In genomic region chr9:135249191-135249590, GRCh38 we compare ENCODE assay signal across 16 cellular contexts.
A peak's percentile ranks its signal among the peaks of the same experiment; 100 is the strongest.
DNase-seq lines count a peak whose midpoint lies in the region; ATAC-seq and TF ChIP-seq lines count a peak whose summit lies in the region.
"Had no signal": no experiment of that assay in that cellular context is flagged by ENCODE, and none has a peak within 500 bp of the region (broad histone marks: within the 10 kb centered on the region; RNA-seq: fewer than 3 reads in every experiment).

No MANE protein-coding gene starts in this region.

- peaks cover 0 to 88% (median 60%) of the 10 kb centered on the region in 7 donors for H3K27me3 ChIP-seq in heart right ventricle
- H3K27me3 ChIP-seq in neuronal stem cell (ENCODE audit: control insufficient read depth in 3 of 3, insufficient read depth in 3 of 3, low read depth in 1 of 3, low read length in 3 of 3), result peaks cover 0 to 22% (median 3%) of the 10 kb centered on the region in 3 experiments
- peaks cover 0 to 84% (median 5%) of the 10 kb centered on the region in 7 donors for H3K27me3 ChIP-seq in spleen (replicated peaks in 1 of 7)
- H3K27me3 ChIP-seq: BLaER1 had no signal

- H4K91ac ChIP-seq in neuronal stem cell (ENCODE audit: low read depth, low read length, poor library complexity), result no peak overlapping the region

- no peak overlapping the region for H3K4me2 ChIP-seq in neuronal stem cell (ENCODE audit: insufficient read depth, low read length, poor library complexity, severe bottlenecking)
- H3K4me2 ChIP-seq: BLaER1 had no signal

- H3K4me3 Mint-ChIP-seq in chondrocyte (ENCODE audit: unreplicated experiment), result no peak overlapping the region
- H3K4me3 Mint-ChIP-seq: CD8-positive, alpha-beta memory T cell; HFFc6 had no signal

- H3K9ac ChIP-seq in neuronal stem cell (ENCODE audit: low read depth, low read length, poor library complexity), result peak overlapping the region; percentile 30
- H3K9ac ChIP-seq: BLaER1 had no signal

- H4K8ac ChIP-seq in neuronal stem cell (ENCODE audit: low read depth, low read length), result peak overlapping the region; percentile 43

- H2BK5ac ChIP-seq in neuronal stem cell (ENCODE audit: low read length), result peak overlapping the region; percentile 78

- H3K23ac ChIP-seq in neuronal stem cell (ENCODE audit: low read depth, low read length, poor library complexity), result no peak overlapping the region

- peak overlapping the region; percentile 98 for H2BK15ac ChIP-seq in neuronal stem cell (ENCODE audit: low read length)

- TF ChIP-seq POLR2A in spleen (IDR thresholded peaks at IDR 0.05), result no peak

- H3K18ac ChIP-seq in neuronal stem cell (ENCODE audit: low read length), result peak overlapping the region; percentile 58

- DNase-seq in Right ventricle myocardium inferior (ENCODE audit: missing footprints), result peak; percentile 20
- DNase-seq in heart right ventricle, result no peak
- DNase-seq in chondrocyte (ENCODE audit: low spot score), result peak; percentile 47
- no peak for DNase-seq in neuronal stem cell (ENCODE audit: low spot score)
- peak; percentile 52 for DNase-seq in spleen
- no peak for DNase-seq in RPMI8226
- DNase-seq: Caco-2, DMS53, GF-D8, HCEC 1CT, HFFc6, IMR-90 had no signal

- no peak for TF ChIP-seq CTCF in heart right ventricle (IDR thresholded peaks at IDR 0.05)
- no peak for TF ChIP-seq CTCF in chondrocyte (IDR thresholded peaks at IDR 0.05)
- no peak for TF ChIP-seq CTCF in spleen (IDR thresholded peaks at IDR 0.05 in 8 of 11, conservative IDR thresholded peaks at IDR 0.05 in 3 of 11)

- H3K9me3 ChIP-seq in heart right ventricle, result no peaks in the 10 kb centered on the region
- H3K9me3 ChIP-seq in neuronal stem cell (replicated peaks in 1 of 2; ENCODE audit: control insufficient read depth in 2 of 2, insufficient read depth in 1 of 2, low read depth in 1 of 2, low read length in 2 of 2), result peaks cover 0 to 4% of the 10 kb centered on the region in 2 donors
- H3K9me3 ChIP-seq in spleen, result no peaks in the 10 kb centered on the region
- H3K9me3 ChIP-seq: BLaER1, Caco-2 had no signal

- H3K27me3 Mint-ChIP-seq in chondrocyte (ENCODE audit: low read depth), result peaks cover 23% of the 10 kb centered on the region

- no peak overlapping the region for H3K27ac ChIP-seq in heart right ventricle
- no peak overlapping the region for H3K27ac ChIP-seq in neuronal stem cell (replicated peaks; ENCODE audit: low read length)
- no peak overlapping the region for H3K27ac ChIP-seq in spleen
- H3K27ac ChIP-seq: 22Rv1, BLaER1 had no signal

- no peaks in the 10 kb centered on the region for H3K36me3 Mint-ChIP-seq in chondrocyte (ENCODE audit: low read depth)
- H3K36me3 Mint-ChIP-seq: CD8-positive, alpha-beta memory T cell had no signal

- H3K36me3 ChIP-seq in heart right ventricle (no peaks in the 10 kb centered on the region), neuronal stem cell (replicated peaks in 1 of 2; ENCODE audit: control insufficient read depth in 2 of 2, insufficient read depth in 2 of 2, low read length in 2 of 2) (no peaks in the 10 kb centered on the region), spleen (no peaks in the 10 kb centered on the region)
- H3K36me3 ChIP-seq: BLaER1 had no signal

- no peak overlapping the region for H2AFZ ChIP-seq in neuronal stem cell (ENCODE audit: low read length)

- H3K4me1 ChIP-seq in heart right ventricle (peaks cover 0 to 9% (median 3%) of the 10 kb centered on the region in 9 donors), neuronal stem cell (ENCODE audit: control insufficient read depth in 2 of 2, insufficient read depth in 1 of 2, low read depth in 1 of 2, low read length in 2 of 2) (peaks cover 0 to 21% of the 10 kb centered on the region in 2 donors), spleen (no peaks in the 10 kb centered on the region)

- no peaks in the 10 kb centered on the region for H3K79me1 ChIP-seq in neuronal stem cell (ENCODE audit: low read depth, low read length)

- 83 to 86% methylated on average over 9 of the region's 9 CpGs for WGBS in heart right ventricle, 2 donors
- WGBS in neuronal stem cell (ENCODE audit: extremely low coverage in 2 of 2, insufficient read length in 2 of 2, insufficient replicate concordance in 1 of 2), 2 donors, result no CpG with 5 or more reads among the region's 9 CpGs
- WGBS in spleen, 5 donors, result 71 to 86% (median 81%) methylated on average over 9 of the region's 9 CpGs

- H2AK5ac ChIP-seq in neuronal stem cell (ENCODE audit: low read depth, low read length), result peak overlapping the region; percentile 97

- H3K4me3 ChIP-seq in heart right ventricle (no peak overlapping the region), neuronal stem cell (ENCODE audit: low read length in 2 of 2) (no peak overlapping the region), spleen (no peak overlapping the region)
- H3K4me3 ChIP-seq: BLaER1 had no signal

- intact Hi-C loops in Right ventricle myocardium inferior (cut with DNase I) (no loop called here), heart right ventricle (cut with DNase I) (no loop called here), spleen (cut with DNase I; ENCODE audit: low total_unique reads) (no loop called here)

- no peak overlapping the region for H3K27ac Mint-ChIP-seq in chondrocyte (ENCODE audit: unreplicated experiment)
- H3K27ac Mint-ChIP-seq: CD8-positive, alpha-beta memory T cell; HFFc6 had no signal

- ATAC-seq in Right ventricle myocardium inferior (no peak), heart right ventricle (no peak), GM18520 (IDR thresholded peaks at IDR 0.05; ENCODE audit: unreplicated experiment) (no peak)

- no peak overlapping the region for H3K14ac ChIP-seq in neuronal stem cell (ENCODE audit: low read length)

- H3K9me3 Mint-ChIP-seq in chondrocyte (ENCODE audit: low read depth), result no peaks in the 10 kb centered on the region
- H3K9me3 Mint-ChIP-seq: CD8-positive, alpha-beta memory T cell had no signal

- peak overlapping the region; percentile 30 for H2BK12ac ChIP-seq in neuronal stem cell (ENCODE audit: low read length)

- no peak overlapping the region for H2BK120ac ChIP-seq in neuronal stem cell (ENCODE audit: low read depth, low read length)

- H3K4me1 Mint-ChIP-seq in chondrocyte (ENCODE audit: low read depth), result no peaks in the 10 kb centered on the region
- H3K4me1 Mint-ChIP-seq: CD8-positive, alpha-beta memory T cell had no signal

- no peak overlapping the region for H3K4ac ChIP-seq in neuronal stem cell (ENCODE audit: low read length)

Comparison
In these comparisons a context has a peak if more than half of its experiments do, and no peak if none do; other contexts are left out.
1. DNase-seq: peak in Right ventricle myocardium inferior (single experiment), chondrocyte (single experiment) and spleen (single experiment); none in heart right ventricle (0 of 2), neuronal stem cell (single experiment) and RPMI8226 (single experiment).